Comparison of ENCODE assay signal across 24 cellular contexts in genomic region chr3:122188758-122189157, GRCh38. TPM values are rescaled to one million over a fixed set of nuclear protein-coding genes. Genes with fewer than 3 reads are reported as not detected.
"Had no signal": no experiment of that assay in that cellular context is flagged by ENCODE, and none has a peak within 500 bp of the region (broad histone marks: within the 10 kb centered on the region; RNA-seq: fewer than 3 reads in every experiment).

No MANE protein-coding gene starts in this region.

- H3K9me3 Mint-ChIP-seq: activated B cell treated with CpG ODN at 0.5 μM for 24 hours; activated CD4-positive, alpha-beta memory T cell treated with anti-CD3 and anti-CD28 coated beads for 36 hours; activated CD4-positive, alpha-beta T cell treated with anti-CD3 and anti-CD28 coated beads, Interleukin-2, amount 10 ng/mL, durations not matched to agents 24 days and 14 days; activated naive CD4-positive, alpha-beta T cell treated with anti-CD3 and anti-CD28 coated beads, Interleukin-2, amount 10 ng/mL, durations not matched to agents 7 days and 5 days; activated naive CD8-positive, alpha-beta T cell treated with anti-CD3 and anti-CD28 coated beads for 36 hours; activated T-helper 2 cell treated with anti-CD3 and anti-CD28 coated beads, Interferon-gamma antibody, Interleukin-2, Interleukin-4, amounts not matched to agents 10 μg/mL and 5 μg/mL and 100 μg/mL, durations not matched to agents 14 hours and 24 hours and 36 hours had no signal

- DNase-seq: activated B cell treated with CpG ODN at 0.5 μM for 24 hours; activated CD4-positive, alpha-beta memory T cell treated with anti-CD3 and anti-CD28 coated beads for 36 hours; activated CD4-positive, alpha-beta T cell treated with anti-CD3 and anti-CD28 coated beads for 1 hour; activated gamma-delta T cell treated with Interleukin-2 at 50 U/mL for 16 hours; activated naive CD4-positive, alpha-beta T cell treated with anti-CD3 and anti-CD28 coated beads, Interleukin-2, amount 10 ng/mL, durations not matched to agents 7 days and 5 days; activated naive CD8-positive, alpha-beta T cell treated with anti-CD3 and anti-CD28 coated beads for 36 hours; activated T-cell treated with anti-CD3 and anti-CD28 coated beads for 4 hours; activated T-cell treated with anti-CD3 and anti-CD28 coated beads, Interleukin-2, amount 50 U/mL, for 48 hours; caudate nucleus; MM.1S; NCI-H1105; NCI-H1436 treated with DMSO at 0.1 percent for 48 hours; NCI-H187; NCI-H2107; NCI-H345; NCI-H510A; NCI-H526 treated with DMSO at 0.1 percent for 48 hours; SIG-M5; T-helper 17 cell; T-helper 9 cell had no signal

- H3K4me3 Mint-ChIP-seq: activated B cell treated with CpG ODN at 0.5 μM for 24 hours; activated CD4-positive, alpha-beta memory T cell treated with anti-CD3 and anti-CD28 coated beads for 36 hours; activated CD4-positive, alpha-beta T cell treated with anti-CD3 and anti-CD28 coated beads, Interleukin-2, amount 10 ng/mL, durations not matched to agents 24 days and 14 days; activated naive CD4-positive, alpha-beta T cell treated with anti-CD3 and anti-CD28 coated beads, Interleukin-2, amount 10 ng/mL, durations not matched to agents 7 days and 5 days; activated naive CD8-positive, alpha-beta T cell treated with anti-CD3 and anti-CD28 coated beads for 36 hours; T-helper 17 cell had no signal

- ATAC-seq: T-helper 17 cell had no signal

- H3K27ac Mint-ChIP-seq: activated B cell treated with CpG ODN at 0.5 μM for 24 hours; activated CD4-positive, alpha-beta memory T cell treated with anti-CD3 and anti-CD28 coated beads for 36 hours; activated CD4-positive, alpha-beta T cell treated with anti-CD3 and anti-CD28 coated beads, Interleukin-2, amount 10 ng/mL, durations not matched to agents 24 days and 14 days; activated naive CD4-positive, alpha-beta T cell treated with anti-CD3 and anti-CD28 coated beads, Interleukin-2, amount 10 ng/mL, durations not matched to agents 7 days and 5 days; activated naive CD8-positive, alpha-beta T cell treated with anti-CD3 and anti-CD28 coated beads for 36 hours; activated T-helper 2 cell treated with anti-CD3 and anti-CD28 coated beads, Interferon-gamma antibody, Interleukin-2, Interleukin-4, amounts not matched to agents 10 μg/mL and 5 μg/mL and 100 μg/mL, durations not matched to agents 14 hours and 24 hours and 36 hours; T-helper 17 cell had no signal

- H3K36me3 Mint-ChIP-seq: activated CD4-positive, alpha-beta memory T cell treated with anti-CD3 and anti-CD28 coated beads for 36 hours; activated naive CD4-positive, alpha-beta T cell treated with anti-CD3 and anti-CD28 coated beads, Interleukin-2, amount 10 ng/mL, durations not matched to agents 7 days and 5 days; activated naive CD8-positive, alpha-beta T cell treated with anti-CD3 and anti-CD28 coated beads for 36 hours had no signal

RNA-seq across cellular contexts. Expression of gene CASR, which starts 5.3 kb away (rescaled TPM):
- total RNA-seq: activated CD4-positive, alpha-beta T cell treated with anti-CD3 and anti-CD28 coated beads, Interleukin-2, amount 10 ng/mL, durations not matched to agents 24 days and 14 days; activated CD8-positive, alpha-beta memory T cell treated with anti-CD3 and anti-CD28 coated beads for 36 hours; activated naive CD8-positive, alpha-beta T cell treated with anti-CD3 and anti-CD28 coated beads for 36 hours; activated T-helper 2 cell treated with anti-CD3 and anti-CD28 coated beads, Interferon-gamma antibody, Interleukin-2, Interleukin-4, amounts not matched to agents 10 μg/mL and 5 μg/mL and 100 μg/mL, durations not matched to agents 14 hours and 24 hours and 36 hours; RPMI7951 had no signal
